In genomic region chr4:182301736-182302135, GRCh38 we compare ENCODE assay signal across 19 cellular contexts. TPM values are rescaled to one million over a fixed set of nuclear protein-coding genes. Genes with fewer than 3 reads are reported as not detected.
A peak's percentile ranks its signal among the peaks of the same experiment; 100 is the strongest.
DNase-seq lines count a peak whose midpoint lies in the region; ATAC-seq lines count a peak whose summit lies in the region.
"Had no signal": no experiment of that assay in that cellular context is flagged by ENCODE, and none has a peak within 500 bp of the region (broad histone marks: within the 10 kb centered on the region; RNA-seq: fewer than 3 reads in every experiment).

No MANE protein-coding gene starts in this region.

- no peak overlapping the region for H3K27ac ChIP-seq in caudate nucleus (ENCODE audit: low read depth, low read length)
- H3K27ac ChIP-seq: BLaER1, C4-2B, GM23248 had no signal

- in situ Hi-C loops in Caki2 (cut with HindIII; ENCODE audit: low pct_unique_long_range_greater_than_20kb, low sequenced_read_pairs) = no loop called here

- ATAC-seq in HG03565 (IDR thresholded peaks at IDR 0.05; ENCODE audit: unreplicated experiment) (no peak), HG03108 (IDR thresholded peaks at IDR 0.05; ENCODE audit: unreplicated experiment) (no peak)
- ATAC-seq: CD8-positive, alpha-beta T cell; GM12878 had no signal

- peak; percentile 30 for DNase-seq in Caki2 (ENCODE audit: low read depth)
- DNase-seq in glomerular visceral epithelial cell (ENCODE audit: extremely low spot score) = peak; percentile 59
- peak; percentile 76 for DNase-seq in left kidney (ENCODE audit: low read depth, low spot score)
- no peak for DNase-seq in caudate nucleus (lab: John Stamatoyannopoulos, UW)
- DNase-seq: Caco-2; CD4-positive, CD25-positive, alpha-beta regulatory T cell; CD8-positive, alpha-beta T cell; DMS 273 treated with DMSO at 0.1 percent for 48 hours; DND-41; GDM1; GM23248; H7; HCEC 1CT had no signal

RNA-seq across cellular contexts. Expression of gene TENM3, which starts 58.5 kb away (rescaled TPM):
- total RNA-seq in Caki2 (2014; rRNA removed; shearing (Covaris generic); ENCODE audit: low replicate concordance) = 44.5 and 51.3 TPM in 2 replicates
- total RNA-seq: B cell; CD4-positive, CD25-positive, alpha-beta regulatory T cell; CD8-positive, alpha-beta T cell had no signal

Comparison
In these comparisons a context has a peak if more than half of its experiments do, and no peak if none do; other contexts are left out.
1. DNase-seq: peak in Caki2 (single experiment), glomerular visceral epithelial cell (single experiment) and left kidney (single experiment); none in caudate nucleus (0 of 61).